30 cellular contexts compared by ENCODE assay signal in the genomic region with DNA sequence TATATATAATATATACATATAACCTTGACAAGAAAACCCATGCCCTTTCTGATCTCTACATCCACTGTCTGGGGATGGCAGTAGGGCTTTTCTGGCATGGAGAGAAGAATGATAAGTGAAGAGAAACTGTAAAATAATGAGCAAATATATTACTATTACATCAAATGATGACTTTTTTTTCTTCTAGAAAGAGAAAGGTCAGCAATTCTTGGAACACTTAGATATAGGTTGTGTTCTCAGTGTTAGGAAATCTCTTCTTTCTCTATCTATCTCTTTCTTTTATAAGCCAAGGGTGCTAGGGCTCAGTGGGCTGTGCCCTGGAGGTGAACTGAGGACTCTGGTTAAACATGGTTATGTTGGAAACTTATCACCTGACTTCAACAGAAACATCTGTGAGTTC.
"Had no signal": no experiment of that assay in that cellular context is flagged by ENCODE, and none has a peak within 500 bp of the region (broad histone marks: within the 10 kb centered on the region; RNA-seq: fewer than 3 reads in every experiment).

No MANE protein-coding gene starts in this region.

- H3K9me3 ChIP-seq: gastrocnemius medialis, heart left ventricle had no signal

- H3K27me3 ChIP-seq: brain microvascular endothelial cell, dorsolateral prefrontal cortex, foreskin keratinocyte, gastrocnemius medialis, heart left ventricle had no signal

- H3K36me3 ChIP-seq: brain microvascular endothelial cell, gastrocnemius medialis, heart left ventricle, WERI-Rb-1 had no signal

- DNase-seq: activated B cell treated with CpG ODN at 0.5 μM for 24 hours; activated CD4-positive, alpha-beta T cell treated with anti-CD3 and anti-CD28 coated beads for 48 hours; activated CD4-positive, alpha-beta T cell treated with anti-CD3 and anti-CD28 coated beads, Interleukin-2, amount 50 U/mL, for 1 hour; activated CD4-positive, alpha-beta T cell treated with anti-CD3 and anti-CD28 coated beads, Interleukin-2, amount 50 U/mL, for 48 hours; activated CD8-positive, alpha-beta memory T cell treated with anti-CD3 and anti-CD28 coated beads for 24 hours; activated CD8-positive, alpha-beta T cell treated with anti-CD3 and anti-CD28 coated beads for 36 hours; activated effector memory CD4-positive, alpha-beta T cell treated with Interleukin-2 at 50 U/mL for 16 hours; activated gamma-delta T cell treated with Interleukin-2 at 50 U/mL for 16 hours; activated naive CD4-positive, alpha-beta T cell treated with anti-CD3 and anti-CD28 coated beads, Interleukin-2, amount 50 U/mL, for 16 hours; activated naive CD4-positive, alpha-beta T cell treated with Interleukin-2 at 50 U/mL for 16 hours; activated T-cell treated with anti-CD3 and anti-CD28 coated beads, Interleukin-2, amount 50 U/mL, for 4 hours; amniotic stem cell; anterior cingulate cortex; brain microvascular endothelial cell; dorsolateral prefrontal cortex; effector memory CD4-positive, alpha-beta T cell; endodermal cell; foreskin keratinocyte; gastrocnemius medialis; glutamatergic neuron; heart left ventricle; T-helper 17 cell; T1000; WERI-Rb-1 had no signal

- H3K27ac ChIP-seq: brain microvascular endothelial cell, coronary artery, dorsolateral prefrontal cortex, foreskin keratinocyte, gastrocnemius medialis, heart left ventricle, WERI-Rb-1 had no signal

- H3K4me1 ChIP-seq: foreskin keratinocyte, gastrocnemius medialis had no signal

- H3K4me3 ChIP-seq: coronary artery, dorsolateral prefrontal cortex, gastrocnemius medialis, heart left ventricle had no signal

- FAIRE-seq: astrocyte, bronchial epithelial cell had no signal

- ATAC-seq: activated CD4-positive, CD25-positive, alpha-beta regulatory T cell treated with anti-CD3 and anti-CD28 coated beads, Interleukin-2, amount 50 U/mL, for 24 hours; activated CD8-positive, alpha-beta T cell treated with anti-CD3 and anti-CD28 coated beads for 36 hours; activated T-cell treated with anti-CD3 and anti-CD28 coated beads, Interleukin-2, amount 50 U/mL, for 4 hours; activated T-helper 17 cell treated with anti-CD3 and anti-CD28 coated beads, Interleukin-2, amount 50 U/mL, for 72 hours; esophagus mucosa; foreskin keratinocyte; gastrocnemius medialis; heart left ventricle; T-helper 17 cell had no signal
